ENCODE assay signal across 8 cellular contexts in the genomic region with DNA sequence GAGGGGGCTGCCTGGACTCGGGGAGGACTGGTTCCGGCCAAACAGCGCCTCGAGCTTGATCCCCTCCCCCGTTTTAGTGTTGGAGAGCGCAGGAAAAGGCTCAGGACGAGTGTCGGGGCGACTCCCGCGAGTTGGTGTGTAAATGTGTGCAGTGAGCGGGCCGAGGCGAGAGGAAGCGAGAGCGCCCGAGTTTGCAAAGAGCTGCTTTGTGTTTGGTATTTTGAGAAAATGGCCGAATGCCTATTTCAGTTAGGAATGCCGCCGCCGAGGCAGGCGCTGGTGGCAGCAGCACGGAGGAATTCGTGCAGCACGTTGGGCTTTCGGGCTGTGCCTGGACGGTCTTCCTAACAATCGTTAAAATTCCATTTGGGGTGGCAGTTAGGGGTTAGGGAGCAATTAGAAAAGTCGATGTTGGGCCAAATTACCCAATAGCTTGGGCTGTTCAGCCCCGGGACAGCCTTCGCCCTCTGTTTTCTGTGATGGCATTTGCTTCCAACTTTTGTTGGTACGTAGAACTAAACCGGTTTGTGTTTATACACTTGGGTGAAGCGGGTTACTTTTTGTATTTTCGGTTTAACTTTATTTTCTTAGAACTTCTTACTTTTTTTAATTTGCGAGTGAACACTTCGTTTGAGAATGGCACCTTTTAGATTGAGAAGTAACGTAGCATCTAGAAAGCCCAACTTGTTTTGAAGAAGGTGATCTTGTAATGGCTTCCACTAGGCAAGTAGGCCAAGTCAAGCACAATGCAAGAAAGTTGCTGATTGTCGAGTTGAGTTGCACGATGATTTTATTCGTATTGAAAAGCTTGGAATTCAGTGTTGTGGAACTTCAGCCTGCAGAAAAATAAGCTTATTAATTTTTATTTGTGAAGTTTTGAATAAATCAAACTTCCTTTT. TPM values are rescaled to one million over a fixed set of nuclear protein-coding genes. Genes with fewer than 3 reads are reported as not detected.
DNase-seq lines count a peak whose midpoint lies in the region; ATAC-seq and TF ChIP-seq lines count a peak whose summit lies in the region.

No MANE protein-coding gene starts in this region.

- no peaks in the 10 kb centered on the region for H3K27me3 ChIP-seq in A673 (replicated peaks; ENCODE audit: insufficient read depth, low read depth, low read length, poor library complexity)

- DNase-seq in A673 (ENCODE audit: low spot score) (peak; percentile 51), NCI-H526 (lab: John Stamatoyannopoulos, UW) (peak; percentile 34 to 73), fibroblast of pulmonary artery (ENCODE audit: low read depth) (peak; percentile 60), type B pancreatic cell (ENCODE audit: extremely low spot score, unreplicated experiment) (peak; percentile 76)
- DNase-seq in activated T-helper 1 cell treated with anti-CD3 and anti-CD28 coated beads, Interleukin-12 subunit alpha, Interleukin-12 subunit beta, Interleukin-2, Interleukin-4 antibody, amounts not matched to agents 30 ng/mL and 10 ng/mL and 1 ng/mL, durations not matched to agents 14 hours and 24 hours and 36 hours (ENCODE audit: low spot score): no peak
- peak in 8 of 10 donors; percentile 35 to 74 (median 44) for DNase-seq in naive thymus-derived CD8-positive, alpha-beta T cell

- BruUV-seq in A673 (replicated peaks; lab: Mats Ljungman, UMichigan): TSS peak; percentile 55

- CTCF ChIA-PET in A673 (lab: Charles Lee): no interaction called here

- TF ChIP-seq CTCF in A673 (conservative IDR thresholded peaks at IDR 0.05; ENCODE audit: low read depth, low read length) (no peak), fibroblast of pulmonary artery (IDR thresholded peaks at IDR 0.05; ENCODE audit: low read length, missing control alignments) (no peak), type B pancreatic cell (conservative IDR thresholded peaks at IDR 0.05) (no peak)

- POLR2A ChIA-PET in A673 (lab: Charles Lee; ENCODE audit: low non-redundant PET): no interaction called here
- POLR2A ChIA-PET in naive thymus-derived CD8-positive, alpha-beta T cell (lab: Charles Lee): interaction anchor here (0.7 to 5.7 kb wide), 10 partner anchors 8 to 1364 kb away, joined by 3 to 154 read pairs (median 4); partner anchors contain the start of genes AASDH, CEP135, NOA1 and PAICS

- H3K9me3 Mint-ChIP-seq in activated T-helper 1 cell treated with anti-CD3 and anti-CD28 coated beads, Interleukin-12 subunit alpha, Interleukin-12 subunit beta, Interleukin-2, Interleukin-4 antibody, amounts not matched to agents 30 ng/mL and 10 ng/mL and 1 ng/mL, durations not matched to agents 14 hours and 24 hours and 36 hours: no peaks in the 10 kb centered on the region
- no peaks in the 10 kb centered on the region for H3K9me3 Mint-ChIP-seq in naive thymus-derived CD8-positive, alpha-beta T cell
- no peaks in the 10 kb centered on the region for H3K9me3 Mint-ChIP-seq in type B pancreatic cell

- intact Hi-C loops in A673 (cut with micrococcal nuclease; ENCODE audit: unreplicated experiment): no loop called here
- intact Hi-C loops in activated T-helper 1 cell treated with anti-CD3 and anti-CD28 coated beads, Interleukin-12 subunit alpha, Interleukin-12 subunit beta, Interleukin-2, Interleukin-4 antibody, amounts not matched to agents 30 ng/mL and 10 ng/mL and 1 ng/mL, durations not matched to agents 14 hours and 24 hours and 36 hours (cut with micrococcal nuclease): loop anchor here (1.0 to 10.0 kb wide), 9 partner anchors 68 to 1512 kb away; partner anchors contain the start of genes AASDH, CEP135, CLOCK and EXOC1

- peaks cover 4% of the 10 kb centered on the region for H3K4me1 ChIP-seq in A673 (ENCODE audit: insufficient read depth, low read length, poor library complexity, severe bottlenecking)

- peak overlapping the region; percentile 93 for H3K27ac ChIP-seq in A673 (ENCODE audit: low read depth, low read length, poor library complexity, severe bottlenecking)

- peaks cover 5% of the 10 kb centered on the region for H3K27me3 Mint-ChIP-seq in activated T-helper 1 cell treated with anti-CD3 and anti-CD28 coated beads, Interleukin-12 subunit alpha, Interleukin-12 subunit beta, Interleukin-2, Interleukin-4 antibody, amounts not matched to agents 30 ng/mL and 10 ng/mL and 1 ng/mL, durations not matched to agents 14 hours and 24 hours and 36 hours (ENCODE audit: insufficient read depth)
- H3K27me3 Mint-ChIP-seq in naive thymus-derived CD8-positive, alpha-beta T cell: no peaks in the 10 kb centered on the region
- H3K27me3 Mint-ChIP-seq in type B pancreatic cell: peaks cover 16% of the 10 kb centered on the region

- H3K4me3 ChIP-seq in A673 (ENCODE audit: low read depth, low read length, poor library complexity, severe bottlenecking): peak overlapping the region; percentile 75
- peak overlapping the region; percentile 89 for H3K4me3 ChIP-seq in fibroblast of pulmonary artery (replicated peaks; ENCODE audit: low read depth, low read length)

- H3K4me1 Mint-ChIP-seq in activated T-helper 1 cell treated with anti-CD3 and anti-CD28 coated beads, Interleukin-12 subunit alpha, Interleukin-12 subunit beta, Interleukin-2, Interleukin-4 antibody, amounts not matched to agents 30 ng/mL and 10 ng/mL and 1 ng/mL, durations not matched to agents 14 hours and 24 hours and 36 hours (ENCODE audit: low read depth): peaks cover 43% of the 10 kb centered on the region
- peaks cover 16 to 66% (median 52%) of the 10 kb centered on the region in 4 donors for H3K4me1 Mint-ChIP-seq in naive thymus-derived CD8-positive, alpha-beta T cell
- peaks cover 35% of the 10 kb centered on the region for H3K4me1 Mint-ChIP-seq in type B pancreatic cell (ENCODE audit: unreplicated experiment)

- peaks cover 18% of the 10 kb centered on the region for H3K36me3 Mint-ChIP-seq in activated T-helper 1 cell treated with anti-CD3 and anti-CD28 coated beads, Interleukin-12 subunit alpha, Interleukin-12 subunit beta, Interleukin-2, Interleukin-4 antibody, amounts not matched to agents 30 ng/mL and 10 ng/mL and 1 ng/mL, durations not matched to agents 14 hours and 24 hours and 36 hours (ENCODE audit: low read depth)
- peaks cover 2 to 18% (median 6%) of the 10 kb centered on the region in 3 donors for H3K36me3 Mint-ChIP-seq in naive thymus-derived CD8-positive, alpha-beta T cell
- peaks cover 19% of the 10 kb centered on the region for H3K36me3 Mint-ChIP-seq in type B pancreatic cell

- peak overlapping the region; percentile 95 for H3K27ac Mint-ChIP-seq in activated T-helper 1 cell treated with anti-CD3 and anti-CD28 coated beads, Interleukin-12 subunit alpha, Interleukin-12 subunit beta, Interleukin-2, Interleukin-4 antibody, amounts not matched to agents 30 ng/mL and 10 ng/mL and 1 ng/mL, durations not matched to agents 14 hours and 24 hours and 36 hours
- H3K27ac Mint-ChIP-seq in naive thymus-derived CD8-positive, alpha-beta T cell: peak overlapping the region; percentile 89 to 98 (median 96)
- H3K27ac Mint-ChIP-seq in type B pancreatic cell: peak overlapping the region; percentile 98

- H3K4me3 Mint-ChIP-seq in activated T-helper 1 cell treated with anti-CD3 and anti-CD28 coated beads, Interleukin-12 subunit alpha, Interleukin-12 subunit beta, Interleukin-2, Interleukin-4 antibody, amounts not matched to agents 30 ng/mL and 10 ng/mL and 1 ng/mL, durations not matched to agents 14 hours and 24 hours and 36 hours: peak overlapping the region; percentile 97
- peak overlapping the region; percentile 93 to 99 (median 97) for H3K4me3 Mint-ChIP-seq in naive thymus-derived CD8-positive, alpha-beta T cell
- peak overlapping the region; percentile 99 for H3K4me3 Mint-ChIP-seq in type B pancreatic cell

- no peaks in the 10 kb centered on the region for H3K36me3 ChIP-seq in A673 (ENCODE audit: insufficient read depth, low read length, poor library complexity, severe bottlenecking)

- H3K9me3 ChIP-seq in A673 (ENCODE audit: low read depth, low read length, poor library complexity, severe bottlenecking): no peaks in the 10 kb centered on the region

- ATAC-seq in GM18498 (IDR thresholded peaks at IDR 0.05; ENCODE audit: unreplicated experiment) (peak; percentile 31), HG02870 (IDR thresholded peaks at IDR 0.05; ENCODE audit: unreplicated experiment) (peak; percentile 33)
- peak; percentile 29 to 31 for ATAC-seq in naive thymus-derived CD8-positive, alpha-beta T cell

RNA-seq across cellular contexts. Expression of gene REST, which starts 1.6 kb away (rescaled TPM):
- total RNA-seq in A673 (2021) (23.7 and 24.6 TPM in 2 replicates), type B pancreatic cell (ENCODE audit: low replicate concordance) (48.5 and 66.2 TPM in 2 replicates)
- 52.4 and 60.0 TPM in 2 replicates for total RNA-seq in activated T-helper 1 cell treated with anti-CD3 and anti-CD28 coated beads, Interleukin-12 subunit alpha, Interleukin-12 subunit beta, Interleukin-2, Interleukin-4 antibody, amounts not matched to agents 30 ng/mL and 10 ng/mL and 1 ng/mL, durations not matched to agents 14 hours and 24 hours and 36 hours
- total RNA-seq in naive thymus-derived CD8-positive, alpha-beta T cell: 10 to 100 TPM; 77.6 to 80.4 TPM
- polyA plus RNA-seq in naive thymus-derived CD8-positive, alpha-beta T cell: 100 to 1,000 TPM; 139 to 155 (median 149) TPM
